Comparison of ENCODE assay signal across 13 cellular contexts in genomic region chr12:112010415-112011344, GRCh38. TPM values are rescaled to one million over a fixed set of nuclear protein-coding genes. Genes with fewer than 3 reads are reported as not detected.
DNase-seq lines count a peak whose midpoint lies in the region; ATAC-seq, FAIRE-seq and TF ChIP-seq lines count a peak whose summit lies in the region.
"Had no signal": no experiment of that assay in that cellular context is flagged by ENCODE, and none has a peak within 500 bp of the region (broad histone marks: within the 10 kb centered on the region; RNA-seq: fewer than 3 reads in every experiment).

No MANE protein-coding gene starts in this region.

- H2AFZ ChIP-seq in OCI-LY7 (ENCODE audit: low read length): no peak overlapping the region
- H2AFZ ChIP-seq in GM12878 (ENCODE audit: control insufficient read depth, low read depth, low read length): no peak overlapping the region

- TF ChIP-seq RAD21 in GM12878 (IDR thresholded peaks at IDR 0.05; ENCODE audit: insufficient read depth, low read depth, low read length): no peak

- TF ChIP-seq POLR2A in GM12878 (IDR thresholded peaks at IDR 0.05; ENCODE audit: low read depth, low read length): no peak

- no peak overlapping the region for H3K9ac ChIP-seq in GM12878 (ENCODE audit: control insufficient read depth, insufficient read depth, low read length)

- H3K4me2 ChIP-seq in OCI-LY7 (ENCODE audit: low read length) (peak overlapping the region; percentile 98), GM12878 (ENCODE audit: control insufficient read depth, insufficient read depth) (peak overlapping the region; percentile 78)

- H4K20me1 ChIP-seq in OCI-LY7 (ENCODE audit: insufficient read depth, low read length) (peaks cover 5% of the 10 kb centered on the region), GM12878 (ENCODE audit: control insufficient read depth, insufficient read depth) (no peaks in the 10 kb centered on the region)

- TF ChIP-seq CTCF in OCI-LY7 (conservative IDR thresholded peaks at IDR 0.05; ENCODE audit: low read length) (no peak), GM12878 (IDR thresholded peaks at IDR 0.05 in 2 of 3, conservative IDR thresholded peaks at IDR 0.05 in 1 of 3; ENCODE audit: control insufficient read depth in 2 of 3, extremely low read depth in 1 of 3, insufficient read depth in 1 of 3, low read depth in 3 of 3, low read length in 3 of 3) (no peak), osteocyte (IDR thresholded peaks at IDR 0.05) (no peak)

- CTCF ChIA-PET in activated naive CD4-positive, alpha-beta T cell treated with anti-CD3 and anti-CD28 coated beads for 36 hours (lab: Charles Lee): interaction anchor here (1.2 kb wide), 1 partner anchor 12 kb away, joined by 4 read pairs; no protein-coding TSS in a partner anchor
- CTCF ChIA-PET in OCI-LY7 (lab: Charles Lee; ENCODE audit: unreplicated experiment) (no interaction called here), GM12878 (lab: Yijun Ruan, JAX) (interaction anchor here (0.9 to 1.6 kb wide), 4 partner anchors 10 to 198 kb away, joined by 3 to 10 read pairs (median 4); no protein-coding TSS in a partner anchor)

- 97% methylated on average over 8 of the region's 8 CpGs for WGBS in GM12878 (ENCODE audit: insufficient coverage, insufficient replicate concordance, low lambda C conversion rate, missing lambda C conversion rate)

- H3K4me1 ChIP-seq in OCI-LY7 (ENCODE audit: insufficient read depth, low read length, poor library complexity, severe bottlenecking) (peaks cover 28% of the 10 kb centered on the region), GM12878 (ENCODE audit: control insufficient read depth, insufficient read depth, low read length) (peaks cover 21% of the 10 kb centered on the region)

- no peak for FAIRE-seq in GM12878 (lab: Jason Lieb, UNC)
- no peak for FAIRE-seq in GM19239 (lab: Jason Lieb, UNC)

- peaks cover 27% of the 10 kb centered on the region for H3K36me3 Mint-ChIP-seq in activated naive CD4-positive, alpha-beta T cell treated with anti-CD3 and anti-CD28 coated beads for 36 hours (ENCODE audit: low read depth)
- H3K36me3 Mint-ChIP-seq in osteocyte (ENCODE audit: unreplicated experiment): peaks cover 8% of the 10 kb centered on the region

- H3K27me3 ChIP-seq in GM12878 (replicated peaks in 1 of 2; ENCODE audit: control insufficient read depth in 2 of 2, insufficient read depth in 2 of 2, low read length in 1 of 2): no peaks in the 10 kb centered on the region
- H3K27me3 ChIP-seq: cardiac muscle cell, thyroid gland had no signal

- H3K27me3 Mint-ChIP-seq in activated naive CD4-positive, alpha-beta T cell treated with anti-CD3 and anti-CD28 coated beads for 36 hours (ENCODE audit: low read depth): no peaks in the 10 kb centered on the region
- H3K27me3 Mint-ChIP-seq in osteocyte (ENCODE audit: unreplicated experiment): no peaks in the 10 kb centered on the region

- DNase-seq in activated naive CD4-positive, alpha-beta T cell treated with anti-CD3 and anti-CD28 coated beads for 36 hours: no peak
- no peak for DNase-seq in activated naive CD4-positive, alpha-beta T cell treated with Interleukin-2 at 50 U/mL for 16 hours
- DNase-seq in OCI-LY7 (ENCODE audit: low spot score) (no peak), GM12878 (ENCODE audit: low read depth, low spot score) (no peak), osteocyte (ENCODE audit: extremely low spot score, unreplicated experiment) (no peak), hypothalamus (lab: John Stamatoyannopoulos, UW) (no peak), NCI-H524 (lab: John Stamatoyannopoulos, UW) (no peak), GM19239 (ENCODE audit: insufficient read length, low spot score) (no peak)
- DNase-seq: activated CD4-positive, CD25-positive, alpha-beta regulatory T cell; activated gamma-delta T cell; DMS79; thyroid gland had no signal

- H3K79me2 ChIP-seq in OCI-LY7 (ENCODE audit: insufficient read depth, low read depth, low read length) (peaks cover 17% of the 10 kb centered on the region; the same call in 1 of the 2 replicates), GM12878 (ENCODE audit: control insufficient read depth, insufficient read depth, low read length) (peaks cover 41% of the 10 kb centered on the region)

- H3K36me3 ChIP-seq in OCI-LY7 (ENCODE audit: insufficient read depth, low read length): peaks cover 6% of the 10 kb centered on the region
- peaks cover 0 to 5% of the 10 kb centered on the region in 2 experiments; a peak in 2 of 4 replicates for H3K36me3 ChIP-seq in GM12878 (ENCODE audit: control insufficient read depth in 2 of 2, insufficient read depth in 2 of 2, low read length in 1 of 2)
- H3K36me3 ChIP-seq: cardiac muscle cell, thyroid gland had no signal

- TF ChIP-seq EP300 in GM12878 (IDR thresholded peaks at IDR 0.05; ENCODE audit: borderline replicate concordance in 1 of 2, control insufficient read depth in 1 of 2, low read depth in 2 of 2, low read length in 2 of 2): no peak

- BruUV-seq in OCI-LY7 (replicated peaks; lab: Mats Ljungman, UMichigan) (no TSS peak), GM12878 (replicated peaks; lab: Mats Ljungman, UMichigan) (no TSS peak)

- peaks cover 48% of the 10 kb centered on the region for H3K4me1 Mint-ChIP-seq in activated naive CD4-positive, alpha-beta T cell treated with anti-CD3 and anti-CD28 coated beads for 36 hours (ENCODE audit: low read depth)
- H3K4me1 Mint-ChIP-seq in osteocyte (ENCODE audit: unreplicated experiment): peaks cover 37% of the 10 kb centered on the region

- POLR2A ChIA-PET in OCI-LY7 (lab: Charles Lee) (interaction anchor here (0.7 kb wide), 2 partner anchors 21 to 25 kb away, joined by 3 read pairs; no protein-coding TSS in a partner anchor), GM12878 (lab: Charles Lee) (interaction anchor here (0.6 to 1.8 kb wide), 3 partner anchors 13 to 153 kb away, joined by 3 read pairs; no protein-coding TSS in a partner anchor)

- H3K9me3 Mint-ChIP-seq in activated naive CD4-positive, alpha-beta T cell treated with anti-CD3 and anti-CD28 coated beads for 36 hours: no peaks in the 10 kb centered on the region
- H3K9me3 Mint-ChIP-seq in osteocyte (ENCODE audit: unreplicated experiment): peaks cover under 1% of the 10 kb centered on the region

- H3K4me3 Mint-ChIP-seq in activated naive CD4-positive, alpha-beta T cell treated with anti-CD3 and anti-CD28 coated beads for 36 hours: peak overlapping the region; percentile 98
- peak overlapping the region; percentile 97 for H3K4me3 Mint-ChIP-seq in osteocyte (ENCODE audit: unreplicated experiment)

- H3K27ac ChIP-seq in OCI-LY7 (ENCODE audit: low read depth, low read length, poor library complexity, severe bottlenecking): no peak overlapping the region
- no peak overlapping the region for H3K27ac ChIP-seq in GM12878 (ENCODE audit: control insufficient read depth, insufficient read depth)
- H3K27ac ChIP-seq: cardiac muscle cell, thyroid gland had no signal

- in situ Hi-C loops in GM12878 (cut with MboI): loop anchor here (5.0 kb wide), 1 partner anchor 63 kb away; no protein-coding TSS in a partner anchor

- H3K4me3 ChIP-seq in OCI-LY7 (ENCODE audit: low read depth, low read length, poor library complexity, severe bottlenecking) (peak overlapping the region; percentile 88), GM12878 (peak overlapping the region; percentile 84)
- H3K4me3 ChIP-seq: thyroid gland had no signal

- RAD21 ChIA-PET in GM12878 (lab: Charles Lee; ENCODE audit: unreplicated experiment): interaction anchor here (1.1 to 1.5 kb wide), 2 partner anchors 13 to 15 kb away, joined by 3 to 5 read pairs; no protein-coding TSS in a partner anchor

- SMC1A ChIA-PET in GM12878 (lab: Charles Lee; ENCODE audit: uncharacterized antibody, unreplicated experiment): interaction anchor here (0.6 to 1.6 kb wide), 6 partner anchors 19 to 621 kb away, joined by 3 to 7 read pairs (median 3); no protein-coding TSS in a partner anchor

- H3K27ac Mint-ChIP-seq in activated naive CD4-positive, alpha-beta T cell treated with anti-CD3 and anti-CD28 coated beads for 36 hours: peak overlapping the region; percentile 96
- H3K27ac Mint-ChIP-seq in osteocyte (ENCODE audit: unreplicated experiment): no peak overlapping the region

- H3K9me2 ChIP-seq in OCI-LY7 (ENCODE audit: insufficient read depth, low read length): no peaks in the 10 kb centered on the region

- ATAC-seq in GM12878: no peak

- intact Hi-C loops in activated naive CD4-positive, alpha-beta T cell treated with anti-CD3 and anti-CD28 coated beads for 36 hours (cut with micrococcal nuclease): loop anchor here (10.0 kb wide), 2 partner anchors 326 to 416 kb away; partner anchors contain the start of genes ACAD10, ATXN2 and BRAP
- intact Hi-C loops in OCI-LY7 (cut with micrococcal nuclease; ENCODE audit: unreplicated experiment) (no loop called here), GM12878 (cut with micrococcal nuclease; ENCODE audit: unreplicated experiment) (loop anchor here (5.0 to 10.0 kb wide), 3 partner anchors 63 to 374 kb away; partner anchors contain the start of genes HECTD4 and TRAFD1)

- peaks cover 3% of the 10 kb centered on the region; the same call in 1 of the 2 replicates for H3K9me3 ChIP-seq in OCI-LY7 (ENCODE audit: low read length)
- H3K9me3 ChIP-seq in GM12878 (replicated peaks; ENCODE audit: control insufficient read depth, insufficient read depth, low read length): no peaks in the 10 kb centered on the region; the same call in 2 of the 3 replicates
- H3K9me3 ChIP-seq: thyroid gland had no signal

RNA-seq across cellular contexts. Expression of gene TMEM116, which starts 2.3 kb away (rescaled TPM):
- total RNA-seq in activated naive CD4-positive, alpha-beta T cell treated with anti-CD3 and anti-CD28 coated beads for 36 hours: 10 to 100 TPM; 12.7 to 13.4 TPM
- total RNA-seq in OCI-LY7 (2014; rRNA removed; shearing (Covaris generic)): 8.8 and 9.0 TPM in 2 replicates
- total RNA-seq in OCI-LY7 (2022): 13.1 and 16.0 TPM in 2 replicates
- 33.3 and 36.8 TPM in 2 replicates for total RNA-seq in GM12878 (2013; cell fraction: nucleolus; rRNA removed)
- total RNA-seq in GM12878 (2014; rRNA removed): 6.0 and 7.2 TPM in 2 replicates
- total RNA-seq in GM12878 (2014; rRNA removed; fragmentation: Illumina TruSeq; extraction: Trizol): 8.9 and 9.2 TPM in 2 replicates
- total RNA-seq in GM12878 (2021): 5.5 and 6.0 TPM in 2 replicates
- polyA plus RNA-seq in GM12878 (2011; ENCODE audit: low read depth): 5.5 TPM
- polyA plus RNA-seq in GM12878 (2011; rRNA removed): 25.7 and 31.0 TPM in 2 replicates
- 24.2 and 25.7 TPM in 2 replicates for polyA plus RNA-seq in GM12878 (2011; cell fraction: cytosol; rRNA removed)
- polyA plus RNA-seq in GM12878 (2011; cell fraction: nucleus; rRNA removed): 13.8 and 16.2 TPM in 2 replicates
- polyA plus RNA-seq in GM12878 (2012): 6.6 and 7.2 TPM in 2 replicates
- 7.6 and 7.8 TPM in 2 replicates for polyA plus RNA-seq in GM12878 (2014; fragmentation: Illumina TruSeq; extraction: Trizol)
- polyA plus RNA-seq in GM12878 (2014; fragmentation: Nextera tagmentation; extraction: Ambion mirVana): 10 to 100 TPM in 1 of 2 experiments, 1 to 10 TPM in 1; 7.9 to 13.5 TPM
- polyA plus RNA-seq in GM12878 (2014; rRNA removed): 7.7 and 8.0 TPM in 2 replicates
- polyA plus RNA-seq in GM12878 (2016; fragmentation: Nextera tagmentation; extraction: Ambion mirVana): 10 to 100 TPM; 10.9 to 13.0 TPM
- 17.7 and 21.4 TPM in 2 replicates for polyA minus RNA-seq in GM12878 (2011; rRNA and poly(A)+ RNA removed)
- polyA minus RNA-seq in GM12878 (2011; cell fraction: cytosol; rRNA and poly(A)+ RNA removed): 6.1 and 9.0 TPM in 2 replicates
- polyA minus RNA-seq in GM12878 (2011; cell fraction: nucleus; rRNA and poly(A)+ RNA removed): 15.1 and 30.0 TPM in 2 replicates
- 9.9 and 12.6 TPM in 2 replicates for total RNA-seq in osteocyte

RNA-seq across cellular contexts. Expression of gene ERP29, which starts 2.5 kb away (rescaled TPM):
- 100 to 1,000 TPM; 101 to 107 TPM for total RNA-seq in activated naive CD4-positive, alpha-beta T cell treated with anti-CD3 and anti-CD28 coated beads for 36 hours
- 72.1 and 112 TPM in 2 replicates for total RNA-seq in OCI-LY7 (2014; rRNA removed; shearing (Covaris generic))
- 107 and 120 TPM in 2 replicates for total RNA-seq in OCI-LY7 (2022)
- 40.7 and 48.7 TPM in 2 replicates for total RNA-seq in GM12878 (2013; cell fraction: nucleolus; rRNA removed)
- total RNA-seq in GM12878 (2014; rRNA removed): 43.9 and 46.7 TPM in 2 replicates
- 127 and 141 TPM in 2 replicates for total RNA-seq in GM12878 (2014; rRNA removed; fragmentation: Illumina TruSeq; extraction: Trizol)
- total RNA-seq in GM12878 (2021): 97.8 and 102 TPM in 2 replicates
- polyA plus RNA-seq in GM12878 (2011; ENCODE audit: low read depth): 75.1 TPM
- polyA plus RNA-seq in GM12878 (2011; rRNA removed): 146 and 157 TPM in 2 replicates
- 88.1 and 112 TPM in 2 replicates for polyA plus RNA-seq in GM12878 (2011; cell fraction: cytosol; rRNA removed)
- polyA plus RNA-seq in GM12878 (2011; cell fraction: nucleus; rRNA removed): 49.8 and 50.8 TPM in 2 replicates
- polyA plus RNA-seq in GM12878 (2012): 106 and 152 TPM in 2 replicates
- 59.9 and 106 TPM in 2 replicates for polyA plus RNA-seq in GM12878 (2014; fragmentation: Illumina TruSeq; extraction: Trizol)
- 100 to 1,000 TPM in 1 of 2 experiments, 10 to 100 TPM in 1; 47.1 to 119 TPM for polyA plus RNA-seq in GM12878 (2014; fragmentation: Nextera tagmentation; extraction: Ambion mirVana)
- polyA plus RNA-seq in GM12878 (2014; rRNA removed): 115 and 127 TPM in 2 replicates
- polyA plus RNA-seq in GM12878 (2016; fragmentation: Nextera tagmentation; extraction: Ambion mirVana): 100 to 1,000 TPM; 103 to 107 TPM
- polyA minus RNA-seq in GM12878 (2011; rRNA and poly(A)+ RNA removed): 41.3 and 60.9 TPM in 2 replicates
- polyA minus RNA-seq in GM12878 (2011; cell fraction: cytosol; rRNA and poly(A)+ RNA removed): 22.9 and 26.9 TPM in 2 replicates
- polyA minus RNA-seq in GM12878 (2011; cell fraction: nucleus; rRNA and poly(A)+ RNA removed): 13.1 and 18.3 TPM in 2 replicates
- total RNA-seq in osteocyte: 133 and 139 TPM in 2 replicates
